Comparison of ENCODE assay signal across 8 cellular contexts in the genomic region with DNA sequence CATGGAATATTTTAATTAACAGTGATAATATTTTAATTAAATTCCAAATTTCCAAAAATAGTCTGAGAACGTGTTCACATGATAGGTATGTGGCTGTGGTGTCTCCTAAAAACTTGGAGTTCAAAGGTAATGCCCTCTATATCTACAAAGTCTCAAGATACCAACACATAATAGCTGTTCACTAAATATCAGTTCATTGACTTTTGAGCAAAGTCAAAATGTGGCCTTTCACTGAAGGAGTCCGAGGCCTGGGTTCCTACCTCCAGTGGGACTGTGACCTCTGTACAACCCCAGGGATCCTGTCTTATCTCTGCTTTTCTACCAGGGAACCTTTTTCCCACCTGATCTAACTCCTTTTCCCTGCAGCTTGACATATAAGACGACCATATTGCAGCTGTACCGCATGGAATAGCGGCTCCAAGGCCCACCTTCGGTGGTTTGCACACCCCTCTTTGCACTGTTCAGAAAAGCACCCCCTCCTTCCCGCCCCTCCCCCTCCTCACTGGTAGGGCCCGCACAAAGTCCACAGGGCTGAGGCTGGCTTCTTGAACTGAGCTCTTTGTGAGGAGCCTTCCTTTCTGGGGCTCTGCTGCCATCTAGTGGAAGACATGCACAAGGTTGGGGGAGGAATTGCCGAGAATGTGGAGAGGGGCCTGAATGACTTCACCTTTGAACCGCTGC. TPM values are rescaled to one million over a fixed set of nuclear protein-coding genes. Genes with fewer than 3 reads are reported as not detected.
DNase-seq lines count a peak whose midpoint lies in the region; ATAC-seq and TF ChIP-seq lines count a peak whose summit lies in the region.

No MANE protein-coding gene starts in this region.

- H4K20me1 ChIP-seq in DOHH2 (ENCODE audit: control insufficient read depth, insufficient read depth, low read depth, low read length): no peaks in the 10 kb centered on the region; the same call in 1 of the 2 replicates

- no peaks in the 10 kb centered on the region for H3K27me3 Mint-ChIP-seq in activated CD4-positive, alpha-beta T cell treated with anti-CD3 and anti-CD28 coated beads, Interleukin-2, amount 10 ng/mL, durations not matched to agents 24 days and 14 days

- peak overlapping the region; percentile 97 for H3K4me3 Mint-ChIP-seq in activated CD4-positive, alpha-beta T cell treated with anti-CD3 and anti-CD28 coated beads, Interleukin-2, amount 10 ng/mL, durations not matched to agents 24 days and 14 days

- H3K36me3 Mint-ChIP-seq in activated CD4-positive, alpha-beta T cell treated with anti-CD3 and anti-CD28 coated beads, Interleukin-2, amount 10 ng/mL, durations not matched to agents 24 days and 14 days (ENCODE audit: low read depth): peaks cover 69% of the 10 kb centered on the region

- peaks cover 56% of the 10 kb centered on the region for H3K4me1 Mint-ChIP-seq in activated CD4-positive, alpha-beta T cell treated with anti-CD3 and anti-CD28 coated beads, Interleukin-2, amount 10 ng/mL, durations not matched to agents 24 days and 14 days

- peak overlapping the region; percentile 88 for H3K27ac Mint-ChIP-seq in activated CD4-positive, alpha-beta T cell treated with anti-CD3 and anti-CD28 coated beads, Interleukin-2, amount 10 ng/mL, durations not matched to agents 24 days and 14 days

- intact Hi-C loops in activated CD4-positive, alpha-beta T cell treated with anti-CD3 and anti-CD28 coated beads, Interleukin-2, amount 10 ng/mL, durations not matched to agents 24 days and 14 days (cut with micrococcal nuclease): loop anchor here (1.0 kb wide), 4 partner anchors 169 to 391 kb away; no protein-coding TSS in a partner anchor
- intact Hi-C loops in left lung (cut with DNase I): loop anchor here in 1 of 2 donors (5.0 to 10.0 kb wide), 3 partner anchors 169 to 392 kb away; no protein-coding TSS in a partner anchor

- H3K27me3 ChIP-seq in DOHH2 (ENCODE audit: control insufficient read depth, low read length) (peaks cover 52% of the 10 kb centered on the region), left lung (peaks cover 0 to 47% of the 10 kb centered on the region in 2 donors)

- no peaks in the 10 kb centered on the region for H3K9me3 ChIP-seq in DOHH2 (ENCODE audit: control insufficient read depth, insufficient read depth, low read length)
- H3K9me3 ChIP-seq in left lung: no peaks in the 10 kb centered on the region

- peak; percentile 74 for DNase-seq in NCI-H460 (ENCODE audit: extremely low read depth, low read depth)
- DNase-seq in activated CD4-positive, alpha-beta T cell treated with anti-CD3 and anti-CD28 coated beads, Interleukin-2, amount 10 ng/mL, durations not matched to agents 24 days and 14 days: peak; percentile 95
- DNase-seq in dedifferentiated amniotic fluid mesenchymal stem cell (ENCODE audit: extremely low spot score): peak; percentile 91
- DNase-seq in left lung: peak in 1 of 2 donors; percentile 88
- peak; percentile 79 for DNase-seq in stimulated activated CD4-positive, alpha-beta T cell treated with anti-CD3 and anti-CD28 coated beads, Interleukin-4, amount 100 ng/mL, for 1 hour

- H3K79me2 ChIP-seq in DOHH2 (ENCODE audit: control insufficient read depth, low read length): no peaks in the 10 kb centered on the region

- no peaks in the 10 kb centered on the region for H3K9me2 ChIP-seq in DOHH2 (replicated peaks; ENCODE audit: control insufficient read depth, low read length)

- TF ChIP-seq CTCF in DOHH2 (IDR thresholded peaks at IDR 0.05; ENCODE audit: low read depth, low read length, poor library complexity, severe bottlenecking) (peak; percentile 85), left lung (IDR thresholded peaks at IDR 0.05) (peak; percentile 68 to 88)

- peaks cover 12% of the 10 kb centered on the region for H3K4me1 ChIP-seq in DOHH2 (ENCODE audit: control insufficient read depth, low read length)
- peaks cover 34 to 92% of the 10 kb centered on the region in 2 donors for H3K4me1 ChIP-seq in left lung

- ATAC-seq in HG02973 (IDR thresholded peaks at IDR 0.05; ENCODE audit: unreplicated experiment): peak; percentile 32
- ATAC-seq in left lung: peak; percentile 66
- no peak for ATAC-seq in GM19324 (IDR thresholded peaks at IDR 0.05; ENCODE audit: low FRiP score, unreplicated experiment)

- no peaks in the 10 kb centered on the region for H3K9me3 Mint-ChIP-seq in activated CD4-positive, alpha-beta T cell treated with anti-CD3 and anti-CD28 coated beads, Interleukin-2, amount 10 ng/mL, durations not matched to agents 24 days and 14 days

- H3K36me3 ChIP-seq in DOHH2 (ENCODE audit: control insufficient read depth, low read length) (no peaks in the 10 kb centered on the region), left lung (peaks cover 0 to 24% of the 10 kb centered on the region in 2 donors)

- H3K4me3 ChIP-seq in DOHH2 (ENCODE audit: low read length) (no peak overlapping the region), left lung (peak overlapping the region in 1 of 2 donors; percentile 64)

- no peaks in the 10 kb centered on the region for H3F3A ChIP-seq in DOHH2 (ENCODE audit: control insufficient read depth, insufficient read depth)

- H3K27ac ChIP-seq in DOHH2 (ENCODE audit: low read depth, low read length): no peak overlapping the region
- peak overlapping the region in 1 of 2 donors; percentile 94 for H3K27ac ChIP-seq in left lung

- H3K4me2 ChIP-seq in DOHH2 (ENCODE audit: low read length): no peak overlapping the region

RNA-seq across cellular contexts. Expression of a gene that starts 3.1 kb away (rescaled TPM):
- total RNA-seq in NCI-H460 (2014; rRNA removed; shearing (Covaris generic)): 0.06 and 0.17 TPM in 2 replicates
- 0.07 TPM in 1 of 2 replicates, not detected in the other for polyA plus RNA-seq in NCI-H460 (2014; cell fraction: nucleus; rRNA removed)
- 607 and 615 TPM in 2 replicates for total RNA-seq in activated CD4-positive, alpha-beta T cell treated with anti-CD3 and anti-CD28 coated beads, Interleukin-2, amount 10 ng/mL, durations not matched to agents 24 days and 14 days
- total RNA-seq in left lung: 100 to 1,000 TPM; 101 to 203 TPM

RNA-seq across cellular contexts. Expression of a gene that starts 44.3 kb away (rescaled TPM):
- total RNA-seq in NCI-H460 (2014; rRNA removed; shearing (Covaris generic)): 14.1 and 22.0 TPM in 2 replicates
- 5.1 and 13.1 TPM in 2 replicates for polyA plus RNA-seq in NCI-H460 (2014; cell fraction: nucleus; rRNA removed)
- total RNA-seq in activated CD4-positive, alpha-beta T cell treated with anti-CD3 and anti-CD28 coated beads, Interleukin-2, amount 10 ng/mL, durations not matched to agents 24 days and 14 days: 13.4 TPM in 2 replicates
- 10 to 100 TPM; 19.8 to 21.4 TPM for total RNA-seq in left lung

Comparison
In these comparisons a context has a peak if more than half of its experiments do, and no peak if none do; other contexts are left out.
1. RNA of a gene that starts 3.1 kb away (total RNA-seq): 607 to 615 TPM in activated CD4-positive, alpha-beta T cell treated with anti-CD3 and anti-CD28 coated beads, Interleukin-2, amount 10 ng/mL, durations not matched to agents 24 days and 14 days and 101 to 203 TPM in left lung; 0.06 to 0.17 TPM in NCI-H460; every median in the first group is over 10 times any median in the second.